In the genomic region with DNA sequence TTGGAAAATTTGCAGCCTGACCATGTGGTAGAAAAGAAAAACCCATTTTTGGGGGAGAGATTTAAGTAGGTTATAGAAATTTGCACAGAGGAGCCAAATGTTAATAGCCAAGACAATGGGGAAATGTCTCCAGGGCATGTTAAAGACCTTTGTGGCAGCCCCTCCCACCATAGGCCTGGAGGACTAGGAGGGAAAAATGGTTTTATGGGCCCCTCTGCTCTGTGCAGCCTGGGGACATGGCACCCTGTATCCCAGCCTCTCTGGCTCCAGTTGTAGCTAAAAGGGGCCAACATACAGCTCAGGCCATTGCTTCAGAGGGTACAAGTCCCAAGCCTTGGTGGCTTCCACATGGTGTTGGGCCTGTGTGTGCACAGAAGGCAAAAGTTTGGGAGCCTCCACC, we compare ENCODE assay signal across 33 cellular contexts.
"Had no signal": no experiment of that assay in that cellular context is flagged by ENCODE, and none has a peak within 500 bp of the region (broad histone marks: within the 10 kb centered on the region; RNA-seq: fewer than 3 reads in every experiment).

No MANE protein-coding gene starts in this region.

- FAIRE-seq: astrocyte, bronchial epithelial cell had no signal

- H3K27ac ChIP-seq: adrenal gland, ascending aorta, body of pancreas, brain microvascular endothelial cell, breast epithelium, cardiac muscle cell had no signal

- ATAC-seq: activated naive CD4-positive, alpha-beta T cell treated with anti-CD3 and anti-CD28 coated beads, Interleukin-2, amount 50 U/mL, for 72 hours; activated naive CD8-positive, alpha-beta T cell treated with anti-CD3 and anti-CD28 coated beads, Interleukin-2, amount 50 U/mL, for 24 hours; activated T-cell treated with anti-CD3 and anti-CD28 coated beads, Interleukin-2, amount 50 U/mL, for 4 hours; activated T-cell treated with anti-CD3 and anti-CD28 coated beads, Interleukin-2, amount 50 U/mL, for 72 hours; activated T-helper 17 cell treated with anti-CD3 and anti-CD28 coated beads, Interleukin-2, amount 50 U/mL, for 72 hours; body of pancreas had no signal

- DNase-seq: activated effector memory CD4-positive, alpha-beta T cell treated with anti-CD3 and anti-CD28 coated beads, Interleukin-2, amount 50 U/mL, for 16 hours; activated effector memory CD4-positive, alpha-beta T cell treated with Interleukin-2 at 50 U/mL for 16 hours; activated gamma-delta T cell; activated gamma-delta T cell treated with Interleukin-2 at 50 U/mL for 16 hours; activated naive CD4-positive, alpha-beta T cell; activated naive CD4-positive, alpha-beta T cell treated with anti-CD3 and anti-CD28 coated beads for 36 hours; activated naive CD4-positive, alpha-beta T cell treated with anti-CD3 and anti-CD28 coated beads, Interleukin-2, amount 10 ng/mL, durations not matched to agents 7 days and 5 days; activated naive CD4-positive, alpha-beta T cell treated with anti-CD3 and anti-CD28 coated beads, Interleukin-2, amount 50 U/mL, for 16 hours; activated naive CD4-positive, alpha-beta T cell treated with Interleukin-2 at 50 U/mL for 16 hours; activated naive CD8-positive, alpha-beta T cell treated with anti-CD3 and anti-CD28 coated beads for 36 hours; activated naive CD8-positive, alpha-beta T cell treated with anti-CD3 and anti-CD28 coated beads, Interleukin-2, amount 10 ng/mL, durations not matched to agents 7 days and 5 days; activated naive CD8-positive, alpha-beta T cell treated with anti-CD3 and anti-CD28 coated beads, Interleukin-2, amount 50 U/mL, for 24 hours; activated T-cell treated with anti-CD3 and anti-CD28 coated beads, Interleukin-2, amount 50 U/mL, for 24 hours; activated T-cell treated with anti-CD3 and anti-CD28 coated beads, Interleukin-2, amount 50 U/mL, for 4 hours; activated T-cell treated with anti-CD3 and anti-CD28 coated beads, Interleukin-2, amount 50 U/mL, for 48 hours; activated T-cell treated with anti-CD3 and anti-CD28 coated beads, Interleukin-2, amount 50 U/mL, for 72 hours; adrenal gland; amniotic stem cell; amygdala; anterior cingulate cortex; aorta; body of pancreas; brain microvascular endothelial cell; caudate nucleus; central memory CD4-positive, alpha-beta T cell; cerebellar nuclear complex had no signal

- H3K4me1 ChIP-seq: adrenal gland, ascending aorta, body of pancreas, breast epithelium had no signal

- H3K4me3 ChIP-seq: adrenal gland, ascending aorta, body of pancreas, breast epithelium, cardiac muscle cell had no signal

- H3K36me3 ChIP-seq: adrenal gland, ascending aorta, brain microvascular endothelial cell, breast epithelium, cardiac muscle cell had no signal
